1 cellular context compared by ENCODE assay signal in the genomic region with DNA sequence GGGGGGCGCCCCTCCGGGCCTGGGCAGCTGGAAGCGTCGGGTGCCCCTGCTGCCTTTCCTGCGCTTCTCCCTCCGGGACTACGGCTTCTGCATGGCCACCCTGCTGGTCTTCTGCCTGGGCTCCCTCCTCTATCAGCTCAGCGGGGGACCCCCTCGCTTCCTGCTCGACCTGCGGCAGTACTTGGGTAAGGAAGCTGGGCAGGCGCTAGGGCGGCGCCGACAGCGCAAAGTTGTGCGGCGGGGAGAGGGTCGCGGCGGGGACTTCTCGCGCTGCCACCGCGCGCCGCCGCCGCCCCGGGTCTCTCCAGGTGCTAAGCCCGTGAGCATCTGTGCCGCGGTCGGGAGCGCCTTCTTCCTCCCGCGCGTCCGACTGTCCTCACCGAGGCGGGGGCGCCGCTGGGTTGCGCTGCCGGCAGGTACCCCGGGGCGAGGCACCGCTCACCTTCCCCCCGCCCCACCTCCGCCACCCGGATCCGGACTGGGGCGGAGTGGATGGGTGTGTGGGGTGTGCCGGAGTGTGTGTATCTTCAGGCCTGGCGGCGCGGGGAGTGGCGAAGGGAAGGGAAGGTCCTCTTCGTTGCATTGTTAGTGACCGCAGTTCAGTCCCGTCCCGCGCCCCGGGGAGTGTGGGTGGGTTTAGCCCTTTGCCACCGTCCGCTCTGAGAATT.
TF ChIP-seq lines count a peak whose summit lies in the region.

No MANE protein-coding gene starts in this region.

TF ChIP-seq in endothelial cell of umbilical vein, 7 proteins besides CTCF, POLR2A, EP300 and RAD21:
- no peak for TF ChIP-seq JUN (IDR thresholded peaks at IDR 0.05; ENCODE audit: borderline replicate concordance, insufficient read depth, insufficient read length, low read depth)
- peak; percentile 98 for TF ChIP-seq EZH2 (IDR thresholded peaks at IDR 0.05; ENCODE audit: borderline replicate concordance, low read depth, low read length, severe bottlenecking)
- TF ChIP-seq FOS (IDR thresholded peaks at IDR 0.05; ENCODE audit: borderline replicate concordance, insufficient read depth, low read length), result no peak
- TF ChIP-seq, protein P1, sequence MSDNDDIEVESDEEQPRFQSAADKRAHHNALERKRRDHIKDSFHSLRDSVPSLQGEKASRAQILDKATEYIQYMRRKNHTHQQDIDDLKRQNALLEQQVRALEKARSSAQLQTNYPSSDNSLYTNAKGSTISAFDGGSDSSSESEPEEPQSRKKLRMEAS (IDR thresholded peaks at IDR 0.05; ENCODE audit: insufficient read depth, insufficient read length), result no peak
